Comparison of ENCODE assay signal across 20 cellular contexts in genomic region chr17:79513805-79514535, GRCh38.
DNase-seq lines count a peak whose midpoint lies in the region; ATAC-seq, FAIRE-seq and TF ChIP-seq lines count a peak whose summit lies in the region.
"Had no signal": no experiment of that assay in that cellular context is flagged by ENCODE, and none has a peak within 500 bp of the region (broad histone marks: within the 10 kb centered on the region; RNA-seq: fewer than 3 reads in every experiment).

No MANE protein-coding gene starts in this region.

- H2BK5ac ChIP-seq in mesendoderm (ENCODE audit: low read length): no peak overlapping the region

- intact Hi-C loops in HepG2 (cut with micrococcal nuclease; ENCODE audit: unreplicated experiment) (no loop called here), right lobe of liver (cut with DNase I) (no loop called here)

- H3K9me3 ChIP-seq in HepG2 (ENCODE audit: low read length): peaks cover 8% of the 10 kb centered on the region; the same call in 1 of the 2 replicates
- H3K9me3 ChIP-seq in right lobe of liver: no peaks in the 10 kb centered on the region
- H3K9me3 ChIP-seq: Peyer's patch, SK-N-SH had no signal

- H3K18ac ChIP-seq in mesendoderm (ENCODE audit: low read length): no peak overlapping the region

- no peak for TF ChIP-seq POLR2A in HepG2 (IDR thresholded peaks at IDR 0.05; ENCODE audit: insufficient read depth in 1 of 2, low read depth in 2 of 2, low read length in 2 of 2)
- no peak for TF ChIP-seq POLR2A in right lobe of liver (IDR thresholded peaks at IDR 0.05)

- H4K20me1 ChIP-seq in HepG2 (ENCODE audit: insufficient read depth, low read length): no peaks in the 10 kb centered on the region

- H3K79me2 ChIP-seq in HepG2 (ENCODE audit: insufficient read depth, low read length): no peaks in the 10 kb centered on the region
- H3K79me2 ChIP-seq in mesendoderm (ENCODE audit: control insufficient read depth, insufficient read depth, low read length): no peaks in the 10 kb centered on the region

- no peaks in the 10 kb centered on the region for H3K79me1 ChIP-seq in mesendoderm (ENCODE audit: low read length)

- no peak for TF ChIP-seq RAD21 in HepG2 (CRISPR knock-in tag; IDR thresholded peaks at IDR 0.05)

- H3K27me3 Mint-ChIP-seq in T-helper 2 cell treated with Interferon-gamma antibody and Interleukin-4, amounts not matched to agents 5 μg/mL and 100 μg/mL, for 36 hours (ENCODE audit: low read depth): peaks cover 10% of the 10 kb centered on the region

- H3K27ac ChIP-seq in HepG2 (ENCODE audit: extremely low read length, insufficient read depth, low read length) (no peak overlapping the region), right lobe of liver (no peak overlapping the region), mesendoderm (ENCODE audit: low read depth, low read length) (no peak overlapping the region)
- H3K27ac ChIP-seq: 22Rv1, Peyer's patch had no signal

- no peak overlapping the region for H4K5ac ChIP-seq in mesendoderm (ENCODE audit: low read length)

- H3K4me2 ChIP-seq in HepG2 (ENCODE audit: low read depth, low read length) (no peak overlapping the region), mesendoderm (ENCODE audit: low read length) (no peak overlapping the region)
- H3K4me2 ChIP-seq: SK-N-SH had no signal

- CTCF ChIA-PET in HepG2 (lab: Yijun Ruan, JAX; ENCODE audit: low intra/inter-chr PET ratio, low total read pairs): no interaction called here

- H3K4me1 Mint-ChIP-seq in T-helper 2 cell treated with Interferon-gamma antibody and Interleukin-4, amounts not matched to agents 5 μg/mL and 100 μg/mL, for 36 hours (ENCODE audit: low read depth): no peaks in the 10 kb centered on the region

- H2AFZ ChIP-seq in HepG2 (ENCODE audit: low read length): no peak overlapping the region

- no peak overlapping the region for H3K56ac ChIP-seq in mesendoderm (ENCODE audit: low read length)

- H2AK5ac ChIP-seq in mesendoderm (ENCODE audit: low read length): no peak overlapping the region

- no peaks in the 10 kb centered on the region for H3K9me3 Mint-ChIP-seq in T-helper 2 cell treated with Interferon-gamma antibody and Interleukin-4, amounts not matched to agents 5 μg/mL and 100 μg/mL, for 36 hours

- BruUV-seq in HepG2 (replicated peaks; lab: Mats Ljungman, UMichigan): no TSS peak

- FAIRE-seq in HepG2 (lab: Jason Lieb, UNC): no peak
- FAIRE-seq in bronchial epithelial cell (lab: Jason Lieb, UNC): peak; percentile 80

- H3K23ac ChIP-seq in mesendoderm (ENCODE audit: low read length): no peak overlapping the region

- H3K27me3 ChIP-seq in HepG2 (ENCODE audit: control insufficient read depth in 1 of 2, insufficient read depth in 2 of 2, low read length in 2 of 2) (peaks cover 21 to 76% of the 10 kb centered on the region in 2 experiments), right lobe of liver (no peaks in the 10 kb centered on the region), bronchial epithelial cell (ENCODE audit: control insufficient read depth, insufficient read depth, low read length) (no peaks in the 10 kb centered on the region), mesendoderm (ENCODE audit: insufficient read depth, low read length, poor library complexity) (no peaks in the 10 kb centered on the region)
- H3K27me3 ChIP-seq: Peyer's patch had no signal

- H3K36me3 ChIP-seq in HepG2 (replicated peaks in 1 of 2; ENCODE audit: control insufficient read depth in 1 of 2, insufficient read depth in 2 of 2, low read length in 2 of 2) (no peaks in the 10 kb centered on the region), right lobe of liver (no peaks in the 10 kb centered on the region), bronchial epithelial cell (ENCODE audit: control insufficient read depth, insufficient read depth, low read length) (no peaks in the 10 kb centered on the region), mesendoderm (ENCODE audit: control insufficient read depth, insufficient read depth, low read length) (no peaks in the 10 kb centered on the region)
- H3K36me3 ChIP-seq: Peyer's patch had no signal

- no peak overlapping the region for H3K4ac ChIP-seq in mesendoderm (ENCODE audit: low read depth, low read length)

- ATAC-seq in HepG2 (no peak), right lobe of liver (no peak)

- H3K4me1 ChIP-seq in HepG2 (ENCODE audit: insufficient read depth, low read length): no peaks in the 10 kb centered on the region
- H3K4me1 ChIP-seq in right lobe of liver: no peaks in the 10 kb centered on the region
- H3K4me1 ChIP-seq in mesendoderm (ENCODE audit: control insufficient read depth, low read depth, low read length): no peaks in the 10 kb centered on the region
- H3K4me1 ChIP-seq: Peyer's patch had no signal

- TF ChIP-seq CTCF in HepG2 (CRISPR knock-in tag; IDR thresholded peaks at IDR 0.05) (no peak), right lobe of liver (IDR thresholded peaks at IDR 0.05) (no peak), bronchial epithelial cell (IDR thresholded peaks at IDR 0.05; ENCODE audit: insufficient read depth, low read length, severe bottlenecking) (no peak)

- POLR2A ChIA-PET in HepG2 (lab: Yijun Ruan, JAX): no interaction called here

- WGBS in HepG2 (ENCODE audit: low lambda C conversion rate): 33% methylated on average over 12 of the region's 18 CpGs
- WGBS in right lobe of liver (ENCODE audit: insufficient coverage, low coverage, low lambda C conversion rate, missing lambda C conversion rate): 91% methylated on average over 3 of the region's 18 CpGs
- WGBS in mesendoderm (ENCODE audit: extremely low coverage, insufficient coverage, low lambda C conversion rate): no CpG with 5 or more reads among the region's 18 CpGs

- no peak for TF ChIP-seq EP300 in HepG2 (IDR thresholded peaks at IDR 0.05; ENCODE audit: low read depth in 2 of 2, low read length in 2 of 2)
- no peak for TF ChIP-seq EP300 in HepG2 (CRISPR knock-in tag; IDR thresholded peaks at IDR 0.05; ENCODE audit: borderline replicate concordance)

- H2BK15ac ChIP-seq in mesendoderm (replicated peaks; ENCODE audit: low read depth): no peak overlapping the region

- no peak overlapping the region for H3K27ac Mint-ChIP-seq in T-helper 2 cell treated with Interferon-gamma antibody and Interleukin-4, amounts not matched to agents 5 μg/mL and 100 μg/mL, for 36 hours

- no peak overlapping the region for H4K8ac ChIP-seq in mesendoderm (ENCODE audit: low read depth, low read length)

- in situ Hi-C loops in HepG2 (cut with HindIII; ENCODE audit: extremely low pct_ligation_motif_present, low pct_unique_long_range_greater_than_20kb): no loop called here

- H3K9ac ChIP-seq in HepG2 (ENCODE audit: insufficient read depth, low read depth, low read length) (no peak overlapping the region), mesendoderm (ENCODE audit: low read length) (no peak overlapping the region)
- H3K9ac ChIP-seq: SK-N-SH had no signal

- DNase-seq in HepG2 (ENCODE audit: low spot score): no peak
- DNase-seq in right lobe of liver: no peak
- peak; percentile 71 for DNase-seq in NAMALWA (ENCODE audit: low spot score)
- DNase-seq in bronchial epithelial cell (ENCODE audit: low read depth): no peak
- DNase-seq in SW 1271 (lab: John Stamatoyannopoulos, UW): no peak
- DNase-seq in NOMO-1 (lab: John Stamatoyannopoulos, UW; ENCODE audit: unreplicated experiment in 2 of 2): no peak
- no peak for DNase-seq in T-helper 2 cell treated with Interferon-gamma antibody and Interleukin-4, amounts not matched to agents 5 μg/mL and 100 μg/mL, for 36 hours (ENCODE audit: low spot score)
- DNase-seq in mesendoderm: no peak
- DNase-seq: C1 segment of cervical spinal cord, DMS 273 treated with DMSO at 0.1 percent for 48 hours, GOT3, KBM-7, NCI-H1092, NCI-H146, NCI-H510A, NCI-H82, Peyer's patch, Right ventricle myocardium superior, SK-N-SH had no signal

- no peak overlapping the region for H2BK120ac ChIP-seq in mesendoderm (ENCODE audit: low read depth, low read length)

- H3K4me3 Mint-ChIP-seq in T-helper 2 cell treated with Interferon-gamma antibody and Interleukin-4, amounts not matched to agents 5 μg/mL and 100 μg/mL, for 36 hours: no peak overlapping the region

- no peak overlapping the region for H3K4me3 ChIP-seq in HepG2 (replicated peaks in 1 of 3; ENCODE audit: insufficient read depth in 1 of 3, low read depth in 2 of 3, low read length in 3 of 3)
- no peak overlapping the region for H3K4me3 ChIP-seq in right lobe of liver
- H3K4me3 ChIP-seq in bronchial epithelial cell (ENCODE audit: low read depth, low read length): no peak overlapping the region
- H3K4me3 ChIP-seq in mesendoderm (ENCODE audit: low read length): no peak overlapping the region
- H3K4me3 ChIP-seq: Peyer's patch had no signal

- H3K36me3 Mint-ChIP-seq in T-helper 2 cell treated with Interferon-gamma antibody and Interleukin-4, amounts not matched to agents 5 μg/mL and 100 μg/mL, for 36 hours (ENCODE audit: low read depth): no peaks in the 10 kb centered on the region

TF ChIP-seq in HepG2, 621 proteins besides CTCF, POLR2A, EP300 and RAD21:
- TF ChIP-seq CREB1 (IDR thresholded peaks at IDR 0.05) (peak; percentile 15; the same call in 1 of the 2 replicates), CREB1 (CRISPR knock-in tag; IDR thresholded peaks at IDR 0.05) (no peak), SNAPC5 (CRISPR knock-in tag; IDR thresholded peaks at IDR 0.05; ENCODE audit: borderline replicate concordance) (no peak), NFYC (CRISPR knock-in tag; IDR thresholded peaks at IDR 0.05) (peak; percentile 40; the same call in 1 of the 2 replicates), NFYB (CRISPR knock-in tag; IDR thresholded peaks at IDR 0.05) (peak; percentile 45), USF2 (IDR thresholded peaks at IDR 0.05; ENCODE audit: low read depth, low read length) (peak; percentile 24; the same call in 1 of the 2 replicates), USF2 (CRISPR knock-in tag; IDR thresholded peaks at IDR 0.05; ENCODE audit: borderline replicate concordance) (no peak; the same call in 1 of the 2 replicates)
